10 cellular contexts compared by ENCODE assay signal in genomic region chr20:23161968-23162696, GRCh38.
A peak's percentile ranks its signal among the peaks of the same experiment; 100 is the strongest.
DNase-seq lines count a peak whose midpoint lies in the region; ATAC-seq and TF ChIP-seq lines count a peak whose summit lies in the region.
"Had no signal": no experiment of that assay in that cellular context is flagged by ENCODE, and none has a peak within 500 bp of the region (broad histone marks: within the 10 kb centered on the region; RNA-seq: fewer than 3 reads in every experiment).

No MANE protein-coding gene starts in this region.

- TF ChIP-seq CTCF in Calu3 (IDR thresholded peaks at IDR 0.05; ENCODE audit: unreplicated experiment): no peak

- no peaks in the 10 kb centered on the region for H3K36me3 ChIP-seq in mucosa of rectum (ENCODE audit: control insufficient read depth in 2 of 2, insufficient read depth in 2 of 2, low read length in 2 of 2)

- H3K9me3 Mint-ChIP-seq in Calu3 (ENCODE audit: low read depth, unreplicated experiment): no peaks in the 10 kb centered on the region
- no peaks in the 10 kb centered on the region for H3K9me3 Mint-ChIP-seq in dendritic cell treated with granulocyte-macrophage colony-stimulating factor and Interleukin-4, amounts not matched to agents 40 ng/mL and 50 ng/mL, for 4 days

- no peaks in the 10 kb centered on the region for H3K27me3 Mint-ChIP-seq in Calu3 (ENCODE audit: unreplicated experiment)
- peaks cover 2% of the 10 kb centered on the region for H3K27me3 Mint-ChIP-seq in dendritic cell treated with granulocyte-macrophage colony-stimulating factor and Interleukin-4, amounts not matched to agents 40 ng/mL and 50 ng/mL, for 4 days
- H3K27me3 Mint-ChIP-seq: activated naive CD8-positive, alpha-beta T cell had no signal

- no peak overlapping the region for H3K27ac Mint-ChIP-seq in Calu3 (ENCODE audit: unreplicated experiment)
- H3K27ac Mint-ChIP-seq in dendritic cell treated with granulocyte-macrophage colony-stimulating factor and Interleukin-4, amounts not matched to agents 40 ng/mL and 50 ng/mL, for 4 days: peak overlapping the region; percentile 58
- H3K27ac Mint-ChIP-seq: activated naive CD8-positive, alpha-beta T cell had no signal

- no TSS peak for BruUV-seq in Calu3 (replicated peaks; lab: Mats Ljungman, UMichigan)

- H3K4me3 ChIP-seq in mucosa of rectum (ENCODE audit: low read length in 2 of 2): no peak overlapping the region

- ATAC-seq in GM21423 (IDR thresholded peaks at IDR 0.05; ENCODE audit: unreplicated experiment) (no peak), HG03460 (IDR thresholded peaks at IDR 0.05; ENCODE audit: unreplicated experiment) (no peak)

- H3K4me1 Mint-ChIP-seq in Calu3 (ENCODE audit: low read depth, unreplicated experiment): no peaks in the 10 kb centered on the region
- H3K4me1 Mint-ChIP-seq in dendritic cell treated with granulocyte-macrophage colony-stimulating factor and Interleukin-4, amounts not matched to agents 40 ng/mL and 50 ng/mL, for 4 days (ENCODE audit: low read depth): peaks cover 62% of the 10 kb centered on the region

- CTCF ChIA-PET in Calu3 (lab: Charles Lee): interaction anchor here (0.5 kb wide), 1 partner anchor 193 kb away, joined by 3 read pairs; no protein-coding TSS in a partner anchor

- H3K9me3 ChIP-seq in mucosa of rectum (ENCODE audit: control insufficient read depth in 2 of 2, low read length in 2 of 2): no peaks in the 10 kb centered on the region

- H3K27me3 ChIP-seq in mucosa of rectum (ENCODE audit: control insufficient read depth in 2 of 2, insufficient read depth in 2 of 2, low read length in 2 of 2): no peaks in the 10 kb centered on the region

- H3K9ac ChIP-seq in mucosa of rectum (ENCODE audit: low read depth in 1 of 2, low read length in 2 of 2): peak overlapping the region; percentile 14 to 23

- H3K4me1 ChIP-seq in mucosa of rectum (ENCODE audit: control insufficient read depth in 2 of 2, insufficient read depth in 2 of 2, low read length in 2 of 2): peaks cover 50 to 58% of the 10 kb centered on the region in 2 donors

- H3K36me3 Mint-ChIP-seq in Calu3 (ENCODE audit: insufficient read depth, unreplicated experiment): no peaks in the 10 kb centered on the region
- H3K36me3 Mint-ChIP-seq in dendritic cell treated with granulocyte-macrophage colony-stimulating factor and Interleukin-4, amounts not matched to agents 40 ng/mL and 50 ng/mL, for 4 days (ENCODE audit: low read depth): no peaks in the 10 kb centered on the region
- H3K36me3 Mint-ChIP-seq: activated naive CD8-positive, alpha-beta T cell had no signal

- H3K4me3 Mint-ChIP-seq in Calu3 (ENCODE audit: low read depth, unreplicated experiment): no peak overlapping the region
- H3K4me3 Mint-ChIP-seq in dendritic cell treated with granulocyte-macrophage colony-stimulating factor and Interleukin-4, amounts not matched to agents 40 ng/mL and 50 ng/mL, for 4 days: no peak overlapping the region
- H3K4me3 Mint-ChIP-seq: activated naive CD8-positive, alpha-beta T cell had no signal

- intact Hi-C loops in Calu3 (cut with micrococcal nuclease; ENCODE audit: unreplicated experiment): no loop called here
- intact Hi-C loops in dendritic cell treated with granulocyte-macrophage colony-stimulating factor and Interleukin-4, amounts not matched to agents 40 ng/mL and 50 ng/mL, for 4 days (cut with micrococcal nuclease): no loop called here

- DNase-seq in Calu3 (peak; percentile 15), NCI-H2107 (lab: John Stamatoyannopoulos, UW) (peak; percentile 82), DMS114 treated with DMSO at 0.1 percent for 48 hours (lab: John Stamatoyannopoulos, UW; ENCODE audit: unreplicated experiment) (no peak), HuH-7 (ENCODE audit: low spot score) (no peak)
- DNase-seq: occipital lobe had no signal

- H3K27ac ChIP-seq in mucosa of rectum (ENCODE audit: low read depth in 2 of 2, low read length in 2 of 2): peak overlapping the region; percentile 13 to 38

Comparison
In these comparisons a context has a peak if more than half of its experiments do, and no peak if none do; other contexts are left out.
1. DNase-seq: peak in Calu3 (single experiment) and NCI-H2107 (single experiment); none in DMS114 treated with DMSO at 0.1 percent for 48 hours (single experiment) and HuH-7 (single experiment).